19 cellular contexts compared by ENCODE assay signal in the genomic region with DNA sequence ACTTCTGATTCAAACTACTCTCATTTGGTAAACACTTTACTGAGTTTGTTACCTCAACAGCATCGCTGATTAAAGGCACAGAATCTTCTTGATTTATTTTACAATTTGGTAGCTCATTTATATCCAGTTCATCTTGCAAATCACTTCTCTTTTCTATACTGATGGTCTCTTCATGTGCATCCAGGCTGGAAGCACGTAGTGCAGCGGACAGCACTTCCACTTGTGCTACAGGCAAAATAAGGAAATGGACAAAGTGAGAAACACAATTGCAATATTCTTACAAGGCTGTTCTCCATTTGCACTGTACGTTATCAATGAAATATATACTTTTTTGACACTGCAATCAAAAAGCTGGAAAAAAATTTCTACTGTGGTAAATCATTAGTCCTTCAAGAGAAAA. TPM values are rescaled to one million over a fixed set of nuclear protein-coding genes. Genes with fewer than 3 reads are reported as not detected.
DNase-seq lines count a peak whose midpoint lies in the region; ATAC-seq lines count a peak whose summit lies in the region.
"Had no signal": no experiment of that assay in that cellular context is flagged by ENCODE, and none has a peak within 500 bp of the region (broad histone marks: within the 10 kb centered on the region; RNA-seq: fewer than 3 reads in every experiment).

No MANE protein-coding gene starts in this region.

- ATAC-seq in left ventricle myocardium superior (peak; percentile 30), Right ventricle myocardium superior (ENCODE audit: poor library complexity) (no peak), GM21619 (IDR thresholded peaks at IDR 0.05; ENCODE audit: unreplicated experiment) (no peak), GM18867 (IDR thresholded peaks at IDR 0.05; ENCODE audit: unreplicated experiment) (no peak)
- no peak for ATAC-seq in activated CD8-positive, alpha-beta T cell treated with anti-CD3 and anti-CD28 coated beads, Interleukin-2, amount 10 ng/mL, durations not matched to agents 7 days and 5 days
- ATAC-seq: CD8-positive, alpha-beta T cell; GM23338; HCT116 had no signal

- peak overlapping the region; percentile 71 for H3K27ac Mint-ChIP-seq in dendritic cell treated with granulocyte-macrophage colony-stimulating factor and Interleukin-4, amounts not matched to agents 40 ng/mL and 50 ng/mL, for 4 days
- no peak overlapping the region for H3K27ac Mint-ChIP-seq in activated CD8-positive, alpha-beta T cell treated with anti-CD3 and anti-CD28 coated beads, Interleukin-2, amount 10 ng/mL, durations not matched to agents 7 days and 5 days
- H3K27ac Mint-ChIP-seq: CD8-positive, alpha-beta T cell; GM23338; H9 had no signal

- POLR2A ChIA-PET in activated CD8-positive, alpha-beta T cell treated with anti-CD3 and anti-CD28 coated beads, Interleukin-2, amount 10 ng/mL, durations not matched to agents 7 days and 5 days (lab: Charles Lee), result no interaction called here

- no peaks in the 10 kb centered on the region for H3K9me3 Mint-ChIP-seq in dendritic cell treated with granulocyte-macrophage colony-stimulating factor and Interleukin-4, amounts not matched to agents 40 ng/mL and 50 ng/mL, for 4 days
- no peaks in the 10 kb centered on the region for H3K9me3 Mint-ChIP-seq in activated CD8-positive, alpha-beta T cell treated with anti-CD3 and anti-CD28 coated beads, Interleukin-2, amount 10 ng/mL, durations not matched to agents 7 days and 5 days (ENCODE audit: insufficient read depth)
- H3K9me3 Mint-ChIP-seq: CD4-positive, CD25-positive, alpha-beta regulatory T cell; CD8-positive, alpha-beta T cell; GM23338; H9 had no signal

- intact Hi-C loops in left ventricle myocardium superior (cut with micrococcal nuclease) (no loop called here), Right ventricle myocardium superior (cut with DNase I) (no loop called here)
- intact Hi-C loops in dendritic cell treated with granulocyte-macrophage colony-stimulating factor and Interleukin-4, amounts not matched to agents 40 ng/mL and 50 ng/mL, for 4 days (cut with micrococcal nuclease), result no loop called here

- DNase-seq in left ventricle myocardium superior, result no peak
- DNase-seq in Right ventricle myocardium superior, result no peak
- DNase-seq in pons (ENCODE audit: low spot score), result peak; percentile 46
- no peak for DNase-seq in SKM-1 (lab: John Stamatoyannopoulos, UW; ENCODE audit: unreplicated experiment)
- DNase-seq in activated CD8-positive, alpha-beta T cell treated with anti-CD3 and anti-CD28 coated beads, Interleukin-2, amount 10 ng/mL, durations not matched to agents 7 days and 5 days, result no peak
- DNase-seq: ACHN; AML-193; BE2C; Caco-2; CD4-positive, CD25-positive, alpha-beta regulatory T cell; CD8-positive, alpha-beta T cell; DMS153; DND-41; H9 had no signal

- CTCF ChIA-PET in activated CD8-positive, alpha-beta T cell treated with anti-CD3 and anti-CD28 coated beads, Interleukin-2, amount 10 ng/mL, durations not matched to agents 7 days and 5 days (lab: Charles Lee), result interaction anchor here (1.3 kb wide), 1 partner anchor 9 kb away, joined by 4 read pairs; no protein-coding TSS in a partner anchor

- peaks cover 61% of the 10 kb centered on the region for H3K4me1 Mint-ChIP-seq in dendritic cell treated with granulocyte-macrophage colony-stimulating factor and Interleukin-4, amounts not matched to agents 40 ng/mL and 50 ng/mL, for 4 days (ENCODE audit: low read depth)
- H3K4me1 Mint-ChIP-seq in activated CD8-positive, alpha-beta T cell treated with anti-CD3 and anti-CD28 coated beads, Interleukin-2, amount 10 ng/mL, durations not matched to agents 7 days and 5 days (ENCODE audit: low read depth), result no peaks in the 10 kb centered on the region
- H3K4me1 Mint-ChIP-seq: GM23338, H9 had no signal

- no peaks in the 10 kb centered on the region for H3K27me3 Mint-ChIP-seq in dendritic cell treated with granulocyte-macrophage colony-stimulating factor and Interleukin-4, amounts not matched to agents 40 ng/mL and 50 ng/mL, for 4 days
- no peaks in the 10 kb centered on the region for H3K27me3 Mint-ChIP-seq in activated CD8-positive, alpha-beta T cell treated with anti-CD3 and anti-CD28 coated beads, Interleukin-2, amount 10 ng/mL, durations not matched to agents 7 days and 5 days (ENCODE audit: low read depth)
- H3K27me3 Mint-ChIP-seq: CD4-positive, CD25-positive, alpha-beta regulatory T cell had no signal

- H3K4me3 Mint-ChIP-seq in dendritic cell treated with granulocyte-macrophage colony-stimulating factor and Interleukin-4, amounts not matched to agents 40 ng/mL and 50 ng/mL, for 4 days, result no peak overlapping the region
- no peak overlapping the region for H3K4me3 Mint-ChIP-seq in activated CD8-positive, alpha-beta T cell treated with anti-CD3 and anti-CD28 coated beads, Interleukin-2, amount 10 ng/mL, durations not matched to agents 7 days and 5 days
- H3K4me3 Mint-ChIP-seq: CD4-positive, CD25-positive, alpha-beta regulatory T cell; CD8-positive, alpha-beta T cell; GM23338; H9 had no signal

- H3K36me3 Mint-ChIP-seq in dendritic cell treated with granulocyte-macrophage colony-stimulating factor and Interleukin-4, amounts not matched to agents 40 ng/mL and 50 ng/mL, for 4 days (ENCODE audit: low read depth), result peaks cover 69% of the 10 kb centered on the region
- peaks cover 24% of the 10 kb centered on the region for H3K36me3 Mint-ChIP-seq in activated CD8-positive, alpha-beta T cell treated with anti-CD3 and anti-CD28 coated beads, Interleukin-2, amount 10 ng/mL, durations not matched to agents 7 days and 5 days (ENCODE audit: low read depth)

RNA-seq across cellular contexts. Expression of a gene that starts 51.0 kb away (rescaled TPM):
- total RNA-seq in left ventricle myocardium superior, result 59.2 TPM
- 55.4 TPM for total RNA-seq in Right ventricle myocardium superior
- total RNA-seq in activated CD8-positive, alpha-beta T cell treated with anti-CD3 and anti-CD28 coated beads, Interleukin-2, amount 10 ng/mL, durations not matched to agents 7 days and 5 days, result 10 to 100 TPM; 42.2 to 42.9 TPM
